ENCODE assay signal across 8 cellular contexts in the genomic region with DNA sequence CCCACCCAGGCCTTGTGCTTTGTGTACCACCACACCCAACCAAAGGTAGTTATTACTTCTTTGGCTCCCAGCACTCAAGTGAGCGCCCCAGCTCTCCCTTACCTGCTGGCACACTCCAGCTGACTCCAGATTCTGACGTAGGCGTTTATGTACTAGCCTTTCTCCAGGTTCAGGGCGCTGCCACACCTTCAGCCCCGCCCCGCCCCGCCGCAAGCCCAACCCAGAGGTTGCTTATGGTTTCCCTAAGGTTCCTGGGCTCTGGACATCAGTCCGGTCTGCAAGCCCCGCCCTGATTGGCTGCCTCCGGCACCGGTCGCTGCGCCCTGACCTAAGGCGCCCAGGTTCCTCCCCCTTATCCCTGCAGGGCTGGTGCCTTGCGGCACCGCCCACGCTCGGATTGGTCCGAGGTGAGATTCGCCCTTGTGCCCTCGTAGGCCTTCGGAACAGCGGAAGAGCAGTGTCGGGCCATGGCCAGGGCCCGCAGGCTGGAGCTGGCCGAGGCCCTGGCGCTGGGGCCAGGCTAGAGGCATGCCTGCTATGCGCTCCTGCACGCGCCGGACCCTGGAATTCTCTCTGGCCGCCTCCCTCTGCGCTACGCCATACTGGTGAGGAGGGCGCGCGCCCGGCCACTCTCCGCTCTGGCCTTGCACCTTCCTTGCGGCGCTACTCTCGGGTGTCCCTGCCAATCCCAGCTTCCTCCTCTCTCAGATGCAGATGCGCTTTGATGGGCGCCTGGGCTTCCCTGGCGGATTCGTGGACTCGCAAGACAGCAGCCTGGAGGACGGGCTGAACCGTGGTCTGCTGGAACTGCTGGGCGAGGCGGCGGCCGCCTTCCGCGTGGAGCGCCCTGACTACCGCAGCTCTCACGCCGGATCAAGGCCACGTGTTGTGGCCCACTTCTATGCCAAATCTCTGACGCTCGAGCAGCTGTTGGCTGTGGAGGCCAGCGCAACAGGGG. TPM values are rescaled to one million over a fixed set of nuclear protein-coding genes. Genes with fewer than 3 reads are reported as not detected.
DNase-seq lines count a peak whose midpoint lies in the region; ATAC-seq, FAIRE-seq and TF ChIP-seq lines count a peak whose summit lies in the region.

No MANE protein-coding gene starts in this region.

- FAIRE-seq in astrocyte (lab: Jason Lieb, UNC): no peak

- ATAC-seq in GM19468 (IDR thresholded peaks at IDR 0.05; ENCODE audit: extremely low read depth, unreplicated experiment): peak; percentile 42
- peak; percentile 96 to 98 for ATAC-seq in right cardiac atrium

- CTCF ChIA-PET in CD8-positive, alpha-beta memory T cell (lab: Charles Lee): no interaction called here

- H3K36me3 ChIP-seq in CD8-positive, alpha-beta memory T cell (ENCODE audit: insufficient read depth, low read length): no peaks in the 10 kb centered on the region
- H3K36me3 ChIP-seq in astrocyte (ENCODE audit: insufficient read depth, low read length): no peaks in the 10 kb centered on the region

- POLR2A ChIA-PET in CD8-positive, alpha-beta memory T cell (lab: Charles Lee): no interaction called here

- peaks cover 4 to 13% (median 5%) of the 10 kb centered on the region in 3 donors for H3K4me1 Mint-ChIP-seq in CD8-positive, alpha-beta memory T cell
- H3K4me1 Mint-ChIP-seq in astrocyte (ENCODE audit: low read depth, unreplicated experiment) (peaks cover 3% of the 10 kb centered on the region), progenitor cell of endocrine pancreas (ENCODE audit: low read depth) (peaks cover 9% of the 10 kb centered on the region)

- H3K27ac ChIP-seq in CD8-positive, alpha-beta memory T cell (ENCODE audit: low read depth, low read length): no peak overlapping the region
- H3K27ac ChIP-seq in astrocyte (ENCODE audit: low read depth, low read length): no peak overlapping the region
- peak overlapping the region; percentile 53 for H3K27ac ChIP-seq in right cardiac atrium (ENCODE audit: low read length)

- H3K79me2 ChIP-seq in astrocyte (ENCODE audit: insufficient read depth, low read length): no peaks in the 10 kb centered on the region

- peak overlapping the region in 5 of 7 donors; percentile 34 to 71 (median 52) for H3K4me3 Mint-ChIP-seq in CD8-positive, alpha-beta memory T cell
- peak overlapping the region; percentile 86 for H3K4me3 Mint-ChIP-seq in astrocyte (ENCODE audit: unreplicated experiment)
- H3K4me3 Mint-ChIP-seq in progenitor cell of endocrine pancreas (ENCODE audit: low read depth): peak overlapping the region; percentile 89

- peaks cover 0 to 1% (median 0%) of the 10 kb centered on the region in 3 donors for H3K36me3 Mint-ChIP-seq in CD8-positive, alpha-beta memory T cell
- H3K36me3 Mint-ChIP-seq in astrocyte (ENCODE audit: low read depth, unreplicated experiment) (no peaks in the 10 kb centered on the region), progenitor cell of endocrine pancreas (ENCODE audit: insufficient read depth) (peaks cover 5% of the 10 kb centered on the region)

- 7% methylated on average over 64 of the region's 64 CpGs for whole genome bisulfite sequencing in right cardiac atrium

- intact Hi-C loops in right cardiac atrium (cut with DNase I): no loop called here

- H3K27me3 ChIP-seq in CD8-positive, alpha-beta memory T cell (ENCODE audit: insufficient read depth, low read length, poor library complexity, severe bottlenecking): peaks cover 12% of the 10 kb centered on the region
- H3K27me3 ChIP-seq in astrocyte (ENCODE audit: insufficient read depth, low read length) (no peaks in the 10 kb centered on the region), right cardiac atrium (ENCODE audit: control insufficient read depth, insufficient read depth) (no peaks in the 10 kb centered on the region)

- DNase-seq in CD8-positive, alpha-beta memory T cell: no peak
- DNase-seq in astrocyte (ENCODE audit: low read depth): peak; percentile 36
- DNase-seq in right cardiac atrium: peak; percentile 87 to 94 (median 93)
- peak; percentile 83 for DNase-seq in progenitor cell of endocrine pancreas (ENCODE audit: low spot score, unreplicated experiment)
- no peak for DNase-seq in NAMALWA (ENCODE audit: low spot score)
- no peak for DNase-seq in activated CD4-positive, alpha-beta T cell treated with anti-CD3 and anti-CD28 coated beads, Interleukin-2, amount 50 U/mL, for 1 hour

- H4K20me1 ChIP-seq in astrocyte (ENCODE audit: insufficient read depth, low read length): no peaks in the 10 kb centered on the region

- peak overlapping the region; percentile 89 for H3K4me2 ChIP-seq in astrocyte (ENCODE audit: low read length)

- H3K9me3 ChIP-seq in CD8-positive, alpha-beta memory T cell (ENCODE audit: low read length): no peaks in the 10 kb centered on the region
- H3K9me3 ChIP-seq in astrocyte (ENCODE audit: insufficient read depth, low read depth, low read length): no peaks in the 10 kb centered on the region
- no peaks in the 10 kb centered on the region for H3K9me3 ChIP-seq in right cardiac atrium (ENCODE audit: control insufficient read depth, low read length)

- no peak overlapping the region for H3K27ac Mint-ChIP-seq in CD8-positive, alpha-beta memory T cell
- peak overlapping the region; percentile 47 for H3K27ac Mint-ChIP-seq in astrocyte (ENCODE audit: unreplicated experiment)
- peak overlapping the region; percentile 97 for H3K27ac Mint-ChIP-seq in progenitor cell of endocrine pancreas

- H3K4me1 ChIP-seq in CD8-positive, alpha-beta memory T cell (ENCODE audit: insufficient read depth, low read length): no peaks in the 10 kb centered on the region
- peaks cover 8% of the 10 kb centered on the region for H3K4me1 ChIP-seq in astrocyte (ENCODE audit: insufficient read depth, low read length)
- peaks cover 3% of the 10 kb centered on the region for H3K4me1 ChIP-seq in right cardiac atrium (ENCODE audit: control insufficient read depth, insufficient read depth, low read length)

- H2AFZ ChIP-seq in astrocyte (ENCODE audit: low read depth, low read length): peak overlapping the region; percentile 92

- no peak for TF ChIP-seq CTCF in astrocyte (IDR thresholded peaks at IDR 0.05; ENCODE audit: insufficient read depth, low read depth, low read length)
- TF ChIP-seq CTCF in progenitor cell of endocrine pancreas (IDR thresholded peaks at IDR 0.05; ENCODE audit: unreplicated experiment): no peak

- H3K27me3 Mint-ChIP-seq in CD8-positive, alpha-beta memory T cell: peaks cover 40 to 71% of the 10 kb centered on the region in 2 donors
- H3K27me3 Mint-ChIP-seq in astrocyte (ENCODE audit: low read depth, unreplicated experiment) (peaks cover 3% of the 10 kb centered on the region), progenitor cell of endocrine pancreas (no peaks in the 10 kb centered on the region)

- no peak for TF ChIP-seq RAD21 in Ishikawa (IDR thresholded peaks at IDR 0.05; ENCODE audit: low read depth)

- TF ChIP-seq EP300 in Ishikawa (IDR thresholded peaks at IDR 0.05; ENCODE audit: borderline replicate concordance): no peak

- no peak overlapping the region for H3K4me3 ChIP-seq in CD8-positive, alpha-beta memory T cell (ENCODE audit: low read length)
- H3K4me3 ChIP-seq in astrocyte (ENCODE audit: insufficient read depth, low read depth, low read length): peak overlapping the region; percentile 57
- peak overlapping the region; percentile 41 for H3K4me3 ChIP-seq in right cardiac atrium (ENCODE audit: low read length)

- H3K9ac ChIP-seq in astrocyte (ENCODE audit: low read length): peak overlapping the region; percentile 51

- H3K9me3 Mint-ChIP-seq in CD8-positive, alpha-beta memory T cell: peaks cover 0 to 12% (median 4%) of the 10 kb centered on the region in 5 donors
- peaks cover 2% of the 10 kb centered on the region for H3K9me3 Mint-ChIP-seq in astrocyte (ENCODE audit: unreplicated experiment)
- H3K9me3 Mint-ChIP-seq in progenitor cell of endocrine pancreas (ENCODE audit: low read depth): peaks cover 7% of the 10 kb centered on the region

TF ChIP-seq in Ishikawa, 13 proteins besides CTCF, POLR2A, EP300 and RAD21:
- TF ChIP-seq ZBTB7A (IDR thresholded peaks at IDR 0.05; ENCODE audit: low read depth) (no peak), NFIC (IDR thresholded peaks at IDR 0.05) (no peak)
- TF ChIP-seq, protein P1, sequence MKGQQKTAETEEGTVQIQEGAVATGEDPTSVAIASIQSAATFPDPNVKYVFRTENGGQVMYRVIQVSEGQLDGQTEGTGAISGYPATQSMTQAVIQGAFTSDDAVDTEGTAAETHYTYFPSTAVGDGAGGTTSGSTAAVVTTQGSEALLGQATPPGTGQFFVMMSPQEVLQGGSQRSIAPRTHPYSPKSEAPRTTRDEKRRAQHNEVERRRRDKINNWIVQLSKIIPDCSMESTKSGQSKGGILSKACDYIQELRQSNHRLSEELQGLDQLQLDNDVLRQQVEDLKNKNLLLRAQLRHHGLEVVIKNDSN (IDR thresholded peaks at IDR 0.05): no peak
- TF ChIP-seq, protein P2, sequence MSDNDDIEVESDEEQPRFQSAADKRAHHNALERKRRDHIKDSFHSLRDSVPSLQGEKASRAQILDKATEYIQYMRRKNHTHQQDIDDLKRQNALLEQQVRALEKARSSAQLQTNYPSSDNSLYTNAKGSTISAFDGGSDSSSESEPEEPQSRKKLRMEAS (IDR thresholded peaks at IDR 0.05): peak; percentile 30; the same call in 1 of the 2 replicates

RNA-seq across cellular contexts. Expression of a gene that starts 19.8 kb away (rescaled TPM):
- total RNA-seq in CD8-positive, alpha-beta memory T cell: 1 to 10 TPM; 7.3 to 8.3 TPM
- polyA plus RNA-seq in CD8-positive, alpha-beta memory T cell: 3.6 TPM
- total RNA-seq in astrocyte: 15.4 and 16.4 TPM in 2 replicates
- 10 to 100 TPM; 22.5 to 35.4 (median 26.2) TPM for total RNA-seq in right cardiac atrium
- polyA plus RNA-seq in right cardiac atrium: 23.6 TPM
- total RNA-seq in progenitor cell of endocrine pancreas: 24.6 and 25.1 TPM in 2 replicates

Comparison
In these comparisons a context has a peak if more than half of its experiments do, and no peak if none do; other contexts are left out.
1. DNase-seq: peak in astrocyte (single experiment), right cardiac atrium (3 of 3) and progenitor cell of endocrine pancreas (single experiment); none in CD8-positive, alpha-beta memory T cell (0 of 5), NAMALWA (single experiment) and activated CD4-positive, alpha-beta T cell treated with anti-CD3 and anti-CD28 coated beads, Interleukin-2, amount 50 U/mL, for 1 hour (single experiment).
2. H3K27ac Mint-ChIP-seq: peak in astrocyte (single experiment) and progenitor cell of endocrine pancreas (single experiment); none in CD8-positive, alpha-beta memory T cell (0 of 8).
3. Peak in every context shown above with its lines, with median percentiles within 50 percentile points of each other: H3K4me3 Mint-ChIP-seq.